In genomic region chr7:28062197-28062988, GRCh38 we compare ENCODE assay signal across 8 cellular contexts.
A peak's percentile ranks its signal among the peaks of the same experiment; 100 is the strongest.
DNase-seq lines count a peak whose midpoint lies in the region; FAIRE-seq and TF ChIP-seq lines count a peak whose summit lies in the region.

No MANE protein-coding gene starts in this region.

- H3K36me3 Mint-ChIP-seq in astrocyte (ENCODE audit: low read depth, unreplicated experiment) (no peaks in the 10 kb centered on the region), immature natural killer cell (peaks cover 0 to 3% (median 0%) of the 10 kb centered on the region in 3 donors)

- H3K27ac ChIP-seq in GM23248 (peak overlapping the region; percentile 63), astrocyte (ENCODE audit: low read depth, low read length) (peak overlapping the region; percentile 25)

- H3K9ac ChIP-seq in GM23248 (peak overlapping the region; percentile 11), astrocyte (ENCODE audit: low read length) (peak overlapping the region; percentile 38)

- TF ChIP-seq CTCF in astrocyte (IDR thresholded peaks at IDR 0.05; ENCODE audit: insufficient read depth, low read depth, low read length), result peak; percentile 65

- H3K4me3 ChIP-seq in GM23248 (0 out of 2 replicates have a peak overlapping the region, but pooled peaks have one; percentile 3), astrocyte (ENCODE audit: insufficient read depth, low read depth, low read length) (no peak overlapping the region)

- H3K27me3 ChIP-seq in GM23248 (replicated peaks; ENCODE audit: insufficient read depth) (no peaks in the 10 kb centered on the region), astrocyte (ENCODE audit: insufficient read depth, low read length) (no peaks in the 10 kb centered on the region)

- H3K9me3 ChIP-seq in GM23248 (ENCODE audit: low read depth), result no peaks in the 10 kb centered on the region
- no peaks in the 10 kb centered on the region for H3K9me3 ChIP-seq in astrocyte (ENCODE audit: insufficient read depth, low read depth, low read length)

- H2AFZ ChIP-seq in GM23248 (no peak overlapping the region), astrocyte (ENCODE audit: low read depth, low read length) (peak overlapping the region; percentile 15)

- no peaks in the 10 kb centered on the region for H3K9me3 Mint-ChIP-seq in astrocyte (ENCODE audit: unreplicated experiment)
- no peaks in the 10 kb centered on the region for H3K9me3 Mint-ChIP-seq in immature natural killer cell

- no peaks in the 10 kb centered on the region for H3K36me3 ChIP-seq in GM23248 (ENCODE audit: low read depth)
- no peaks in the 10 kb centered on the region for H3K36me3 ChIP-seq in astrocyte (ENCODE audit: insufficient read depth, low read length)

- H3K9me2 ChIP-seq in GM23248 (ENCODE audit: insufficient read depth), result no peaks in the 10 kb centered on the region

- H3K4me2 ChIP-seq in GM23248 (ENCODE audit: unreplicated experiment) (peak overlapping the region; percentile 51), astrocyte (ENCODE audit: low read length) (peak overlapping the region; percentile 62)

- H3K4me1 ChIP-seq in GM23248 (ENCODE audit: insufficient read depth), result peaks cover 44% of the 10 kb centered on the region
- H3K4me1 ChIP-seq in astrocyte (ENCODE audit: insufficient read depth, low read length), result peaks cover 8% of the 10 kb centered on the region

- H3K27me3 Mint-ChIP-seq in astrocyte (ENCODE audit: low read depth, unreplicated experiment) (no peaks in the 10 kb centered on the region), immature natural killer cell (ENCODE audit: low read depth in 3 of 3) (peaks cover 0 to 2% (median 0%) of the 10 kb centered on the region in 3 donors)

- no peak for FAIRE-seq in astrocyte (lab: Jason Lieb, UNC)

- H3K4me1 Mint-ChIP-seq in astrocyte (ENCODE audit: low read depth, unreplicated experiment) (peaks cover 27% of the 10 kb centered on the region), immature natural killer cell (peaks cover 40 to 83% of the 10 kb centered on the region in 2 donors)

- H3F3A ChIP-seq in GM23248 (ENCODE audit: insufficient read depth), result peaks cover 32% of the 10 kb centered on the region

- 50 to 57% methylated on average over 12 of the region's 12 CpGs for WGBS in GM23248 (ENCODE audit: low coverage in 1 of 2, low lambda C conversion rate in 2 of 2, missing lambda C conversion rate in 2 of 2), 2 experiments

- H3K27ac Mint-ChIP-seq in astrocyte (ENCODE audit: unreplicated experiment), result peak overlapping the region; percentile 79
- H3K27ac Mint-ChIP-seq in immature natural killer cell, result peak overlapping the region in 2 of 6 donors; percentile 3 to 41

- no peaks in the 10 kb centered on the region for H4K20me1 ChIP-seq in GM23248 (ENCODE audit: insufficient read depth)
- H4K20me1 ChIP-seq in astrocyte (ENCODE audit: insufficient read depth, low read length), result peaks cover 28% of the 10 kb centered on the region

- in situ Hi-C loops in Caki2 (cut with HindIII; ENCODE audit: low pct_unique_long_range_greater_than_20kb, low sequenced_read_pairs) (no loop called here), GM23248 (cut with MboI) (no loop called here)

- H3K4me3 Mint-ChIP-seq in astrocyte (ENCODE audit: unreplicated experiment) (no peak overlapping the region), immature natural killer cell (no peak overlapping the region)

- DNase-seq in Caki2 (ENCODE audit: low read depth) (peak; percentile 30), GM23248 (peak; percentile 84), NCI-H128 (lab: John Stamatoyannopoulos, UW; ENCODE audit: unreplicated experiment) (peak; percentile 36), SKM-1 (lab: John Stamatoyannopoulos, UW; ENCODE audit: unreplicated experiment) (peak; percentile 78), astrocyte (ENCODE audit: low read depth) (peak; percentile 32), immature natural killer cell (peak; percentile 41 to 49 (median 43)), hepatic stellate cell (ENCODE audit: low spot score) (no peak)
- DNase-seq in stimulated activated CD4-positive, alpha-beta T cell treated with anti-CD3 and anti-CD28 coated beads, Interleukin-1b, Interleukin-23, amount 100 ng/mL, for 24 hours (ENCODE audit: low read depth in 4 of 4, low spot score in 1 of 4), result peak; percentile 12 to 40 (median 19)

- peaks cover 45% of the 10 kb centered on the region for H3K79me2 ChIP-seq in GM23248 (ENCODE audit: insufficient read depth)
- H3K79me2 ChIP-seq in astrocyte (ENCODE audit: insufficient read depth, low read length), result no peaks in the 10 kb centered on the region
